In the genomic region with DNA sequence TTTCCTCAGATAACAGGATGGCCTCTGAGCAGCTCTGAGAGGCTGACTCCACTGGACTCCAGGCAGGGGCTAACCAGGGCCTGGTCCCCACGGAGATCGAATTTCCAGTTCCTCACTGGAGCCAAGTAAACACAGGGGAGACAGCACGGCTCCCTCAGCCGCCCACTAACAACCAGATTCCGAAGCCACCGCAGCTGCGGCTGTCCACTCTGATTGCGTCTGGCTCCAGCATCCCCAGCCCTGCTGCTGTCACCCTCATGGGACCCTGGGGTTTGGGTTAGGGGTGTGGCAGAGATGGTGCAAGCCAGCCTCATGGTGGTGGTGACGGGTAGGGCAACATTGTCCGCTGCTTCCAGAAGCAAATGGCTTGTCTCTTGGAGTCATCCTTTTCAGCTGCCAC, we compare ENCODE assay signal across 1 cellular context.
TF ChIP-seq lines count a peak whose summit lies in the region.

No MANE protein-coding gene starts in this region.

TF ChIP-seq in K562, 482 proteins besides CTCF, POLR2A, EP300 and RAD21 (continued from another document):
- TF ChIP-seq, protein P1, sequence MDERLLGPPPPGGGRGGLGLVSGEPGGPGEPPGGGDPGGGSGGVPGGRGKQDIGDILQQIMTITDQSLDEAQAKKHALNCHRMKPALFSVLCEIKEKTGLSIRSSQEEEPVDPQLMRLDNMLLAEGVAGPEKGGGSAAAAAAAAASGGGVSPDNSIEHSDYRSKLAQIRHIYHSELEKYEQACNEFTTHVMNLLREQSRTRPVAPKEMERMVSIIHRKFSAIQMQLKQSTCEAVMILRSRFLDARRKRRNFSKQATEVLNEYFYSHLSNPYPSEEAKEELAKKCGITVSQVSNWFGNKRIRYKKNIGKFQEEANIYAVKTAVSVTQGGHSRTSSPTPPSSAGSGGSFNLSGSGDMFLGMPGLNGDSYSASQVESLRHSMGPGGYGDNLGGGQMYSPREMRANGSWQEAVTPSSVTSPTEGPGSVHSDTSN (CRISPR knock-in tag; IDR thresholded peaks at IDR 0.05; ENCODE audit: low read depth) = no peak
- TF ChIP-seq, protein P1 (tag; conservative IDR thresholded peaks at IDR 0.05; ENCODE audit: low read depth) = no peak
- no peak for TF ChIP-seq NFXL1 (CRISPR knock-in tag; IDR thresholded peaks at IDR 0.05)
- no peak for TF ChIP-seq ZNF586 (CRISPR knock-in tag; conservative IDR thresholded peaks at IDR 0.05)
- no peak for TF ChIP-seq SLC30A9 (CRISPR knock-in tag; IDR thresholded peaks at IDR 0.05)
- TF ChIP-seq, protein P2, sequence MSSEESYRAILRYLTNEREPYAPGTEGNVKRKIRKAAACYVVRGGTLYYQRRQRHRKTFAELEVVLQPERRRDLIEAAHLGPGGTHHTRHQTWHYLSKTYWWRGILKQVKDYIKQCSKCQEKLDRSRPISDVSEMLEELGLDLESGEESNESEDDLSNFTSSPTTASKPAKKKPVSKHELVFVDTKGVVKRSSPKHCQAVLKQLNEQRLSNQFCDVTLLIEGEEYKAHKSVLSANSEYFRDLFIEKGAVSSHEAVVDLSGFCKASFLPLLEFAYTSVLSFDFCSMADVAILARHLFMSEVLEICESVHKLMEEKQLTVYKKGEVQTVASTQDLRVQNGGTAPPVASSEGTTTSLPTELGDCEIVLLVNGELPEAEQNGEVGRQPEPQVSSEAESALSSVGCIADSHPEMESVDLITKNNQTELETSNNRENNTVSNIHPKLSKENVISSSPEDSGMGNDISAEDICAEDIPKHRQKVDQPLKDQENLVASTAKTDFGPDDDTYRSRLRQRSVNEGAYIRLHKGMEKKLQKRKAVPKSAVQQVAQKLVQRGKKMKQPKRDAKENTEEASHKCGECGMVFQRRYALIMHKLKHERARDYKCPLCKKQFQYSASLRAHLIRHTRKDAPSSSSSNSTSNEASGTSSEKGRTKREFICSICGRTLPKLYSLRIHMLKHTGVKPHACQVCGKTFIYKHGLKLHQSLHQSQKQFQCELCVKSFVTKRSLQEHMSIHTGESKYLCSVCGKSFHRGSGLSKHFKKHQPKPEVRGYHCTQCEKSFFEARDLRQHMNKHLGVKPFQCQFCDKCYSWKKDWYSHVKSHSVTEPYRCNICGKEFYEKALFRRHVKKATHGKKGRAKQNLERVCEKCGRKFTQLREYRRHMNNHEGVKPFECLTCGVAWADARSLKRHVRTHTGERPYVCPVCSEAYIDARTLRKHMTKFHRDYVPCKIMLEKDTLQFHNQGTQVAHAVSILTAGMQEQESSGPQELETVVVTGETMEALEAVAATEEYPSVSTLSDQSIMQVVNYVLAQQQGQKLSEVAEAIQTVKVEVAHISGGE (CRISPR knock-in tag; IDR thresholded peaks at IDR 0.05) = no peak
- TF ChIP-seq ZNF589 (CRISPR knock-in tag; IDR thresholded peaks at IDR 0.05; ENCODE audit: low read depth) = no peak
- no peak for TF ChIP-seq ZNF639 (CRISPR knock-in tag; conservative IDR thresholded peaks at IDR 0.05 in 1 of 2, IDR thresholded peaks at IDR 0.05 in 1 of 2)
- TF ChIP-seq ZNF263 (CRISPR knock-in tag; IDR thresholded peaks at IDR 0.05; ENCODE audit: borderline replicate concordance) = no peak
- TF ChIP-seq DMBX1 (CRISPR knock-in tag; IDR thresholded peaks at IDR 0.05; ENCODE audit: borderline replicate concordance) = no peak
- TF ChIP-seq, protein P3, sequence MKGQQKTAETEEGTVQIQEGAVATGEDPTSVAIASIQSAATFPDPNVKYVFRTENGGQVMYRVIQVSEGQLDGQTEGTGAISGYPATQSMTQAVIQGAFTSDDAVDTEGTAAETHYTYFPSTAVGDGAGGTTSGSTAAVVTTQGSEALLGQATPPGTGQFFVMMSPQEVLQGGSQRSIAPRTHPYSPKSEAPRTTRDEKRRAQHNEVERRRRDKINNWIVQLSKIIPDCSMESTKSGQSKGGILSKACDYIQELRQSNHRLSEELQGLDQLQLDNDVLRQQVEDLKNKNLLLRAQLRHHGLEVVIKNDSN (CRISPR knock-in tag; IDR thresholded peaks at IDR 0.05) = no peak
- no peak for TF ChIP-seq SMARCA4 (IDR thresholded peaks at IDR 0.05)
- TF ChIP-seq SRSF1 (IDR thresholded peaks at IDR 0.05; ENCODE audit: low read depth, low read length) = no peak
- no peak for TF ChIP-seq CCAR2 (IDR thresholded peaks at IDR 0.05; ENCODE audit: low read depth, low read length)
- TF ChIP-seq ATF7 (IDR thresholded peaks at IDR 0.05) = no peak
- no peak for TF ChIP-seq ZNF174 (CRISPR knock-in tag; IDR thresholded peaks at IDR 0.05)
- TF ChIP-seq PPARD (CRISPR knock-in tag; IDR thresholded peaks at IDR 0.05) = no peak
- no peak for TF ChIP-seq CCNT2 (IDR thresholded peaks at IDR 0.05; ENCODE audit: borderline replicate concordance, extremely low read depth, insufficient read length, low read depth, low read length)
- no peak for TF ChIP-seq ZNF311 (CRISPR knock-in tag; IDR thresholded peaks at IDR 0.05)
TF ChIP-seq in K562: peak in this region for 0.
